ENCODE assay signal across 15 cellular contexts in genomic region chr6:79694156-79694555, GRCh38.
"Had no signal": no experiment of that assay in that cellular context is flagged by ENCODE, and none has a peak within 500 bp of the region (broad histone marks: within the 10 kb centered on the region; RNA-seq: fewer than 3 reads in every experiment).

No MANE protein-coding gene starts in this region.

- H3K27me3 ChIP-seq: Peyer's patch had no signal

- H3K9me3 ChIP-seq: Peyer's patch had no signal

- ATAC-seq: activated CD4-positive, CD25-positive, alpha-beta regulatory T cell treated with anti-CD3 and anti-CD28 coated beads, Interleukin-2, amount 50 U/mL, for 24 hours; activated CD8-positive, alpha-beta T cell treated with anti-CD3 and anti-CD28 coated beads for 36 hours; activated T-cell treated with anti-CD3 and anti-CD28 coated beads, Interleukin-2, amount 50 U/mL, for 72 hours had no signal

- H3K4me3 ChIP-seq: K562, Peyer's patch had no signal

- DNase-seq: activated CD4-positive, alpha-beta T cell treated with anti-CD3 and anti-CD28 coated beads for 4 hours; activated CD8-positive, alpha-beta memory T cell treated with anti-CD3 and anti-CD28 coated beads, Interleukin-2, amount 50 U/mL, for 4 hours; activated CD8-positive, alpha-beta T cell treated with anti-CD3 and anti-CD28 coated beads for 36 hours; activated T-cell treated with anti-CD3 and anti-CD28 coated beads, Interleukin-2, amount 50 U/mL, for 72 hours; MM.1S; NCI-H1105 treated with DMSO at 0.1 percent for 48 hours; NCI-H1436 treated with DMSO at 0.1 percent for 48 hours; NCI-H187; NCI-H2081; NCI-H510A treated with DMSO at 0.1 percent for 48 hours; Peyer's patch; SHP77 treated with DMSO at 0.1 percent for 48 hours had no signal

- H3K27ac ChIP-seq: Peyer's patch, RWPE1 had no signal

- H3K4me1 ChIP-seq: Peyer's patch had no signal
